ENCODE assay signal across 8 cellular contexts in genomic region chr2:222561817-222562424, GRCh38.
DNase-seq lines count a peak whose midpoint lies in the region; ATAC-seq and TF ChIP-seq lines count a peak whose summit lies in the region.

No MANE protein-coding gene starts in this region.

- H3K9me3 Mint-ChIP-seq in Calu3 (ENCODE audit: low read depth, unreplicated experiment) = no peaks in the 10 kb centered on the region

- no peaks in the 10 kb centered on the region for H3K4me1 ChIP-seq in neuronal stem cell (ENCODE audit: control insufficient read depth in 2 of 2, insufficient read depth in 1 of 2, low read depth in 1 of 2, low read length in 2 of 2)

- peaks cover 48% of the 10 kb centered on the region for H3K36me3 Mint-ChIP-seq in Calu3 (ENCODE audit: insufficient read depth, unreplicated experiment)

- H3K9me3 ChIP-seq in WERI-Rb-1 (ENCODE audit: severe bottlenecking) (no peaks in the 10 kb centered on the region), neuronal stem cell (replicated peaks in 1 of 2; ENCODE audit: control insufficient read depth in 2 of 2, insufficient read depth in 1 of 2, low read depth in 1 of 2, low read length in 2 of 2) (no peaks in the 10 kb centered on the region)

- no peak overlapping the region for H2AFZ ChIP-seq in neuronal stem cell (ENCODE audit: low read length)

- ATAC-seq in GM18907 (IDR thresholded peaks at IDR 0.05; ENCODE audit: unreplicated experiment) (peak; percentile 81), HG03039 (IDR thresholded peaks at IDR 0.05; ENCODE audit: unreplicated experiment) (peak; percentile 64)

- H3K4me1 Mint-ChIP-seq in Calu3 (ENCODE audit: low read depth, unreplicated experiment) = no peaks in the 10 kb centered on the region

- WGBS in neuronal stem cell (ENCODE audit: extremely low coverage in 2 of 2, insufficient read length in 2 of 2, insufficient replicate concordance in 1 of 2), 2 donors = no CpG with 5 or more reads among the region's 6 CpGs

- H3K23ac ChIP-seq in neuronal stem cell (ENCODE audit: low read depth, low read length, poor library complexity) = no peak overlapping the region

- H2BK15ac ChIP-seq in neuronal stem cell (ENCODE audit: low read length) = no peak overlapping the region

- peak overlapping the region; percentile 66 for H3K27ac Mint-ChIP-seq in Calu3 (ENCODE audit: unreplicated experiment)

- no TSS peak for BruUV-seq in Calu3 (replicated peaks; lab: Mats Ljungman, UMichigan)

- H3K36me3 ChIP-seq in WERI-Rb-1 (no peaks in the 10 kb centered on the region), neuronal stem cell (replicated peaks in 1 of 2; ENCODE audit: control insufficient read depth in 2 of 2, insufficient read depth in 2 of 2, low read length in 2 of 2) (peaks cover 2 to 16% of the 10 kb centered on the region in 2 donors)

- H3K4me3 ChIP-seq in WERI-Rb-1 (ENCODE audit: low read depth, low read length) (no peak overlapping the region), fibroblast of mammary gland (ENCODE audit: control insufficient read depth, low read depth, low read length) (no peak overlapping the region), neuronal stem cell (ENCODE audit: low read length in 2 of 2) (no peak overlapping the region)

- DNase-seq in Calu3 (peak; percentile 72), NCI-H2029 treated with DMSO at 0.1 percent for 48 hours (lab: John Stamatoyannopoulos, UW) (peak; percentile 55), WERI-Rb-1 (peak; percentile 60), fibroblast of mammary gland (ENCODE audit: low read depth) (peak; percentile 54), neuronal stem cell (ENCODE audit: low spot score) (peak; percentile 78)
- DNase-seq in NK-92 treated with Interleukin-12 subunit alpha and Interleukin-12 subunit beta, amount 100 ng/mL, for 24 hours (lab: John Stamatoyannopoulos, UW) = no peak

- no peak overlapping the region for H2BK5ac ChIP-seq in neuronal stem cell (ENCODE audit: low read length)

- no peaks in the 10 kb centered on the region for H3K27me3 Mint-ChIP-seq in Calu3 (ENCODE audit: unreplicated experiment)

- no peak overlapping the region for H4K91ac ChIP-seq in neuronal stem cell (ENCODE audit: low read depth, low read length, poor library complexity)

- CTCF ChIA-PET in Calu3 (lab: Charles Lee) = interaction anchor here (0.6 to 2.0 kb wide), 9 partner anchors 188 to 532 kb away, joined by 3 to 30 read pairs (median 5); no protein-coding TSS in a partner anchor

- H2AK5ac ChIP-seq in neuronal stem cell (ENCODE audit: low read depth, low read length) = no peak overlapping the region

- H3K79me1 ChIP-seq in neuronal stem cell (ENCODE audit: low read depth, low read length) = no peaks in the 10 kb centered on the region

- no peak overlapping the region for H3K14ac ChIP-seq in neuronal stem cell (ENCODE audit: low read length)

- H3K18ac ChIP-seq in neuronal stem cell (ENCODE audit: low read length) = no peak overlapping the region

- H3K27ac ChIP-seq in WERI-Rb-1 (no peak overlapping the region), neuronal stem cell (replicated peaks; ENCODE audit: low read length) (no peak overlapping the region)

- H3K27me3 ChIP-seq in WERI-Rb-1 (ENCODE audit: insufficient read depth, low read depth, severe bottlenecking) = no peaks in the 10 kb centered on the region
- peaks cover 0 to 2% (median 0%) of the 10 kb centered on the region in 3 experiments for H3K27me3 ChIP-seq in neuronal stem cell (ENCODE audit: control insufficient read depth in 3 of 3, insufficient read depth in 3 of 3, low read depth in 1 of 3, low read length in 3 of 3)

- H2BK120ac ChIP-seq in neuronal stem cell (ENCODE audit: low read depth, low read length) = no peak overlapping the region

- TF ChIP-seq CTCF in Calu3 (IDR thresholded peaks at IDR 0.05; ENCODE audit: unreplicated experiment) = peak; percentile 64
- TF ChIP-seq CTCF in WERI-Rb-1 (IDR thresholded peaks at IDR 0.05; ENCODE audit: low read depth, low read length) = peak; percentile 70
- peak; percentile 66 for TF ChIP-seq CTCF in fibroblast of mammary gland (conservative IDR thresholded peaks at IDR 0.05; ENCODE audit: control insufficient read depth, insufficient read depth, low read depth, low read length)

- no peak overlapping the region for H3K4me3 Mint-ChIP-seq in Calu3 (ENCODE audit: low read depth, unreplicated experiment)

- H3K9ac ChIP-seq in neuronal stem cell (ENCODE audit: low read depth, low read length, poor library complexity) = no peak overlapping the region

- intact Hi-C loops in Calu3 (cut with micrococcal nuclease; ENCODE audit: unreplicated experiment) = loop anchor here (1.0 to 5.0 kb wide), 4 partner anchors 130 to 535 kb away; no protein-coding TSS in a partner anchor

- no peak overlapping the region for H4K8ac ChIP-seq in neuronal stem cell (ENCODE audit: low read depth, low read length)

- H3K4me2 ChIP-seq in neuronal stem cell (ENCODE audit: insufficient read depth, low read length, poor library complexity, severe bottlenecking) = no peak overlapping the region

- no peak overlapping the region for H3K4ac ChIP-seq in neuronal stem cell (ENCODE audit: low read length)

- H2BK12ac ChIP-seq in neuronal stem cell (ENCODE audit: low read length) = no peak overlapping the region
